In the genomic region with DNA sequence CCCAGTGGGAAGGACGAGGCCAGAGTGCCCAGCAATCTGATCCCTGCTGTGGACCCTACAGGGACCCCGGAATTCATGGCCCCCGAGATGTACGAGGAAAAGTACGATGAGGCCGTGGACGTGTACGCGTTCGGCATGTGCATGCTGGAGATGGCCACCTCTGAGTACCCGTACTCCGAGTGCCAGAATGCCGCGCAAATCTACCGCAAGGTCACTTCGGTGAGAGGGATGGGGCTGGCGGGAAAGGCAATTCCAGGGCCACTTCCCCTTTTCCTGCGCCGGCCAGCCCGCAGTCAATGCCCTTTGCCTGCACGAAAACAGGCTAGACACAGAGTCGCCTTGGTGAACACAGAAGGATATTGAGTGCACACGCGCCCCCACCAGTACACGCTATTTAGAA, we compare ENCODE assay signal across 22 cellular contexts. TPM values are rescaled to one million over a fixed set of nuclear protein-coding genes. Genes with fewer than 3 reads are reported as not detected.
A peak's percentile ranks its signal among the peaks of the same experiment; 100 is the strongest.
DNase-seq lines count a peak whose midpoint lies in the region; ATAC-seq, FAIRE-seq and TF ChIP-seq lines count a peak whose summit lies in the region.
"Had no signal": no experiment of that assay in that cellular context is flagged by ENCODE, and none has a peak within 500 bp of the region (broad histone marks: within the 10 kb centered on the region; RNA-seq: fewer than 3 reads in every experiment).

No MANE protein-coding gene starts in this region.

- H3K27me3 ChIP-seq in K562 (ENCODE audit: control insufficient read depth in 2 of 2, insufficient read depth in 2 of 2, low read length in 2 of 2) (no peaks in the 10 kb centered on the region), skeletal muscle satellite cell (ENCODE audit: control insufficient read depth, insufficient read depth, low read length) (peaks cover 48% of the 10 kb centered on the region)

- no peak for TF ChIP-seq EP300 in K562 (IDR thresholded peaks at IDR 0.05; ENCODE audit: low read length)

- H3K9me1 ChIP-seq in K562 (ENCODE audit: control insufficient read depth, insufficient read depth, low read length), result no peaks in the 10 kb centered on the region

- H3K9ac ChIP-seq in K562 (ENCODE audit: insufficient read depth in 1 of 2, low read depth in 2 of 2, low read length in 2 of 2) (no peak overlapping the region), skeletal muscle satellite cell (ENCODE audit: low read depth, low read length) (no peak overlapping the region)
- H3K9ac ChIP-seq: BLaER1 had no signal

- 95% methylated on average over 24 of the region's 25 CpGs for WGBS in K562 (ENCODE audit: insufficient coverage, low coverage, missing lambda C conversion rate)

- H4K20me1 ChIP-seq in K562 (replicated peaks; ENCODE audit: control insufficient read depth, insufficient read depth, low read length), result no peaks in the 10 kb centered on the region

- H3K36me3 ChIP-seq in K562 (ENCODE audit: control insufficient read depth, insufficient read depth, low read length) (peaks cover 72% of the 10 kb centered on the region), skeletal muscle satellite cell (ENCODE audit: insufficient read depth, low read length) (peaks cover 19% of the 10 kb centered on the region)

- peak; percentile 22 for DNase-seq in SIG-M5 treated with dmso at 0.1 percent for 504 hours (lab: John Stamatoyannopoulos, UW; ENCODE audit: unreplicated experiment)
- DNase-seq in SIG-M5 (lab: John Stamatoyannopoulos, UW), result no peak
- DNase-seq in K562 (ENCODE audit: extremely low read depth in 1 of 4, low spot score in 3 of 4), result no peak
- DNase-seq in effector CD4-positive, alpha-beta T cell, result no peak
- DNase-seq: 8988T; activated CD4-positive, alpha-beta T cell treated with anti-CD3 and anti-CD28 coated beads for 36 hours; activated CD8-positive, alpha-beta memory T cell treated with anti-CD3 and anti-CD28 coated beads, Interleukin-2, amount 10 ng/mL, durations not matched to agents 7 days and 5 days; activated effector memory CD4-positive, alpha-beta T cell treated with anti-CD3 and anti-CD28 coated beads, Interleukin-2, amount 50 U/mL, for 16 hours; amniotic stem cell; central memory CD4-positive, alpha-beta T cell; NCI-H1417 treated with DMSO at 0.1 percent for 48 hours; NCI-H2171; nephron progenitor cell; psoas muscle; tibial artery had no signal

- FAIRE-seq in K562 (lab: Jason Lieb, UNC), result no peak
- FAIRE-seq: keratinocyte had no signal

- no peak overlapping the region for H2AFZ ChIP-seq in K562 (ENCODE audit: low read depth, low read length)
- H2AFZ ChIP-seq: GM23338, hepatocyte had no signal

- H3K9me3 ChIP-seq in K562 (replicated peaks; ENCODE audit: control insufficient read depth, insufficient read depth, low read depth, low read length), result no peaks in the 10 kb centered on the region
- no peaks in the 10 kb centered on the region for H3K9me3 ChIP-seq in skeletal muscle satellite cell (replicated peaks; ENCODE audit: low read length)
- H3K9me3 ChIP-seq: psoas muscle, tibial artery had no signal

- in situ Hi-C loops in K562 (cut with MboI), result no loop called here

- TF ChIP-seq POLR2A in K562 (conservative IDR thresholded peaks at IDR 0.05), result no peak

- H3K4me1 ChIP-seq in K562 (replicated peaks in 1 of 2; ENCODE audit: control insufficient read depth in 2 of 2, insufficient read depth in 2 of 2, low read length in 2 of 2) (peaks cover 17 to 68% of the 10 kb centered on the region in 2 experiments; a peak in 4 of 5 replicates), skeletal muscle satellite cell (ENCODE audit: control insufficient read depth, insufficient read depth, low read length) (peaks cover 50% of the 10 kb centered on the region)
- H3K4me1 ChIP-seq: psoas muscle had no signal

- ATAC-seq in K562 (no peak), HG03139 (IDR thresholded peaks at IDR 0.05; ENCODE audit: unreplicated experiment) (no peak)
- ATAC-seq: activated CD4-positive, alpha-beta T cell treated with anti-CD3 and anti-CD28 coated beads for 36 hours; activated CD8-positive, alpha-beta memory T cell treated with anti-CD3 and anti-CD28 coated beads, Interleukin-2, amount 10 ng/mL, durations not matched to agents 7 days and 5 days; GM23338 had no signal

- no peak overlapping the region for H3K27ac ChIP-seq in K562 (ENCODE audit: extremely low read depth, low read depth, low read length)
- H3K27ac ChIP-seq: BLaER1, hepatocyte, psoas muscle, tibial artery had no signal

- H3K4me2 ChIP-seq in K562 (ENCODE audit: insufficient read depth, low read length), result no peak overlapping the region
- H3K4me2 ChIP-seq in skeletal muscle satellite cell (ENCODE audit: low read length), result peak overlapping the region; percentile 93
- H3K4me2 ChIP-seq: BLaER1, GM23338, hepatocyte had no signal

- peaks cover 33% of the 10 kb centered on the region for H3K79me2 ChIP-seq in K562 (ENCODE audit: control insufficient read depth, insufficient read depth, low read length)
- H3K79me2 ChIP-seq: hepatocyte had no signal

- intact Hi-C loops in K562 (cut with micrococcal nuclease), result no loop called here

- POLR2A ChIA-PET in K562 (lab: Yijun Ruan, JAX), result interaction anchor here (5.2 kb wide), 1 partner anchor 12 kb away, joined by 47 read pairs; a partner anchor contains a TSS

- TF ChIP-seq RAD21 in K562 (CRISPR knock-in tag; conservative IDR thresholded peaks at IDR 0.05 in 1 of 2, IDR thresholded peaks at IDR 0.05 in 1 of 2), result no peak

- BruUV-seq in K562 (replicated peaks; lab: Mats Ljungman, UMichigan), result no TSS peak

- no peak for TF ChIP-seq CTCF in K562 (IDR thresholded peaks at IDR 0.05 in 2 of 3, conservative IDR thresholded peaks at IDR 0.05 in 1 of 3; ENCODE audit: insufficient read depth in 2 of 3, low read depth in 1 of 3, low read length in 3 of 3)

- CTCF ChIA-PET in K562 (lab: Yijun Ruan, JAX; ENCODE audit: low intra/inter-chr PET ratio), result interaction anchor here (0.5 kb wide), 1 partner anchor 55 kb away, joined by 3 read pairs; no protein-coding TSS in a partner anchor

- no peak overlapping the region for H3K4me3 ChIP-seq in K562
- H3K4me3 ChIP-seq in skeletal muscle satellite cell (ENCODE audit: low read length), result no peak overlapping the region
- H3K4me3 ChIP-seq: BLaER1, GM23338, hepatocyte, psoas muscle, tibial artery had no signal

RNA-seq across cellular contexts. Expression of a gene that starts 4.0 kb away (rescaled TPM):
- 56.6 and 102 TPM in 2 replicates for total RNA-seq in K562 (2011; cell fraction: chromatin; rRNA removed; ENCODE audit: low replicate concordance)
- total RNA-seq in K562 (2011; cell fraction: nucleolus; rRNA removed), result 38.3 and 45.0 TPM in 2 replicates
- 42.1 and 65.4 TPM in 2 replicates for total RNA-seq in K562 (2011; cell fraction: nucleoplasm; rRNA removed)
- 4.5 and 5.8 TPM in 2 replicates for total RNA-seq in K562 (2014; rRNA removed)
- total RNA-seq in K562 (2014; rRNA removed; fragmentation: Illumina TruSeq; extraction: Trizol), result 2.0 and 2.6 TPM in 2 replicates
- 2.7 and 4.4 TPM in 2 replicates for total RNA-seq in K562 (2015; rRNA removed; fragmentation: Illumina TruSeq; extraction: Trizol)
- total RNA-seq in K562 (2021), result 21.1 and 25.8 TPM in 2 replicates
- polyA plus RNA-seq in K562 (2011; rRNA removed), result 4.8 and 8.1 TPM in 2 replicates
- 4.4 and 6.6 TPM in 2 replicates for polyA plus RNA-seq in K562 (2011; cell fraction: cytosol; rRNA removed)
- 30.5 and 60.6 TPM in 2 replicates for polyA plus RNA-seq in K562 (2011; cell fraction: nucleus; rRNA removed)
- polyA plus RNA-seq in K562 (2012), result 10.1 and 14.7 TPM in 2 replicates
- 11.8 and 15.2 TPM in 2 replicates for polyA plus RNA-seq in K562 (2014; fragmentation: Illumina TruSeq; extraction: Trizol)
- polyA plus RNA-seq in K562 (2014; fragmentation: Nextera tagmentation; extraction: Ambion mirVana), result under 1 TPM; 0.32 to 0.38 TPM
- polyA plus RNA-seq in K562 (2014; rRNA removed), result 15.8 and 17.7 TPM in 2 replicates
- 2.3 and 3.2 TPM in 2 replicates for polyA minus RNA-seq in K562 (2011; rRNA and poly(A)+ RNA removed)
- 9.8 and 11.6 TPM in 2 replicates for polyA minus RNA-seq in K562 (2011; cell fraction: cytosol; rRNA and poly(A)+ RNA removed)
- polyA minus RNA-seq in K562 (2011; cell fraction: nucleus; rRNA and poly(A)+ RNA removed), result 15.8 and 18.0 TPM in 2 replicates
- total RNA-seq in skeletal muscle satellite cell (2012; rRNA removed), result 0.76 and 2.0 TPM in 2 replicates

RNA-seq across cellular contexts. Expression of a gene that starts 11.1 kb away (rescaled TPM):
- total RNA-seq in K562 (2011; cell fraction: chromatin; rRNA removed; ENCODE audit: low replicate concordance), result 87.9 and 145 TPM in 2 replicates
- total RNA-seq in K562 (2011; cell fraction: nucleolus; rRNA removed), result 135 and 143 TPM in 2 replicates
- 133 and 158 TPM in 2 replicates for total RNA-seq in K562 (2011; cell fraction: nucleoplasm; rRNA removed)
- total RNA-seq in K562 (2014; rRNA removed) (131 and 139 TPM in 2 replicates), K562 (2014; rRNA removed; fragmentation: Illumina TruSeq; extraction: Trizol) (132 and 148 TPM in 2 replicates), K562 (2015; rRNA removed; fragmentation: Illumina TruSeq; extraction: Trizol) (123 and 130 TPM in 2 replicates), K562 (2021) (131 TPM in 2 replicates)
- polyA plus RNA-seq in K562 (2011; rRNA removed) (210 and 280 TPM in 2 replicates), K562 (2014; fragmentation: Illumina TruSeq; extraction: Trizol) (203 and 223 TPM in 2 replicates), K562 (2014; fragmentation: Nextera tagmentation; extraction: Ambion mirVana) (100 to 1,000 TPM; 292 to 352 TPM), K562 (2014; rRNA removed) (178 and 180 TPM in 2 replicates)
- 205 and 306 TPM in 2 replicates for polyA plus RNA-seq in K562 (2011; cell fraction: cytosol; rRNA removed)
- polyA plus RNA-seq in K562 (2011; cell fraction: nucleus; rRNA removed), result 128 and 165 TPM in 2 replicates
- polyA plus RNA-seq in K562 (2012), result 111 and 130 TPM in 2 replicates
- polyA minus RNA-seq in K562 (2011; rRNA and poly(A)+ RNA removed), result 65.7 and 110 TPM in 2 replicates
- 31.2 and 49.0 TPM in 2 replicates for polyA minus RNA-seq in K562 (2011; cell fraction: cytosol; rRNA and poly(A)+ RNA removed)
- 47.7 and 60.9 TPM in 2 replicates for polyA minus RNA-seq in K562 (2011; cell fraction: nucleus; rRNA and poly(A)+ RNA removed)
- 73.3 and 78.2 TPM in 2 replicates for total RNA-seq in skeletal muscle satellite cell (2012; rRNA removed)

RNA-seq across cellular contexts. Expression of a gene that starts 14.1 kb away (rescaled TPM):
- 15.4 and 24.3 TPM in 2 replicates for total RNA-seq in K562 (2011; cell fraction: chromatin; rRNA removed; ENCODE audit: low replicate concordance)
- total RNA-seq in K562 (2011; cell fraction: nucleolus; rRNA removed), result 23.4 and 24.0 TPM in 2 replicates
- total RNA-seq in K562 (2011; cell fraction: nucleoplasm; rRNA removed), result 23.2 and 30.9 TPM in 2 replicates
- total RNA-seq in K562 (2014; rRNA removed), result 49.6 and 67.7 TPM in 2 replicates
- total RNA-seq in K562 (2014; rRNA removed; fragmentation: Illumina TruSeq; extraction: Trizol), result 50.0 and 52.5 TPM in 2 replicates
- total RNA-seq in K562 (2015; rRNA removed; fragmentation: Illumina TruSeq; extraction: Trizol), result 60.9 and 65.9 TPM in 2 replicates
- 53.4 and 56.3 TPM in 2 replicates for total RNA-seq in K562 (2021)
- polyA plus RNA-seq in K562 (2011; rRNA removed), result 36.6 and 69.9 TPM in 2 replicates
- 53.2 and 109 TPM in 2 replicates for polyA plus RNA-seq in K562 (2011; cell fraction: cytosol; rRNA removed)
- polyA plus RNA-seq in K562 (2011; cell fraction: nucleus; rRNA removed), result 22.7 and 31.7 TPM in 2 replicates
- 37.9 and 76.7 TPM in 2 replicates for polyA plus RNA-seq in K562 (2012)
- polyA plus RNA-seq in K562 (2014; fragmentation: Illumina TruSeq; extraction: Trizol), result 74.9 and 76.1 TPM in 2 replicates
- polyA plus RNA-seq in K562 (2014; fragmentation: Nextera tagmentation; extraction: Ambion mirVana), result 100 to 1,000 TPM; 113 to 153 TPM
- polyA plus RNA-seq in K562 (2014; rRNA removed), result 61.4 and 74.4 TPM in 2 replicates
- polyA minus RNA-seq in K562 (2011; rRNA and poly(A)+ RNA removed), result 16.6 and 31.2 TPM in 2 replicates
- polyA minus RNA-seq in K562 (2011; cell fraction: cytosol; rRNA and poly(A)+ RNA removed), result 5.0 and 19.4 TPM in 2 replicates
- polyA minus RNA-seq in K562 (2011; cell fraction: nucleus; rRNA and poly(A)+ RNA removed), result 9.8 and 16.0 TPM in 2 replicates
- total RNA-seq in skeletal muscle satellite cell (2012; rRNA removed), result 53.2 and 55.9 TPM in 2 replicates

RNA-seq across cellular contexts. Expression of a gene that starts 14.3 kb away (rescaled TPM):
- total RNA-seq in K562 (2011; cell fraction: chromatin; rRNA removed; ENCODE audit: low replicate concordance), result 0.30 and 0.32 TPM in 2 replicates
- not detected in 2 replicates for total RNA-seq in K562 (2011; cell fraction: nucleolus; rRNA removed)
- total RNA-seq in K562 (2011; cell fraction: nucleoplasm; rRNA removed), result not detected in 2 replicates
- total RNA-seq in K562 (2014; rRNA removed) (0.20 and 0.54 TPM in 2 replicates), K562 (2014; rRNA removed; fragmentation: Illumina TruSeq; extraction: Trizol) (0.22 and 0.57 TPM in 2 replicates), K562 (2015; rRNA removed; fragmentation: Illumina TruSeq; extraction: Trizol) (0.23 TPM in 1 of 2 replicates, not detected in the other), K562 (2021) (0.20 TPM in 1 of 2 replicates, not detected in the other)
- polyA plus RNA-seq in K562 (2011; rRNA removed) (0.22 and 0.59 TPM in 2 replicates), K562 (2014; fragmentation: Illumina TruSeq; extraction: Trizol) (0.27 and 0.48 TPM in 2 replicates), K562 (2014; fragmentation: Nextera tagmentation; extraction: Ambion mirVana) (under 1 TPM; 0.74 to 0.86 TPM), K562 (2014; rRNA removed) (0.07 and 0.12 TPM in 2 replicates)
- 0.04 and 0.15 TPM in 2 replicates for polyA plus RNA-seq in K562 (2011; cell fraction: cytosol; rRNA removed)
- polyA plus RNA-seq in K562 (2011; cell fraction: nucleus; rRNA removed), result not detected in 2 replicates
- 0.70 and 1.0 TPM in 2 replicates for polyA plus RNA-seq in K562 (2012)
- 0.32 TPM in 1 of 2 replicates, not detected in the other for polyA minus RNA-seq in K562 (2011; rRNA and poly(A)+ RNA removed)
- polyA minus RNA-seq in K562 (2011; cell fraction: cytosol; rRNA and poly(A)+ RNA removed), result not detected in 2 replicates
- polyA minus RNA-seq in K562 (2011; cell fraction: nucleus; rRNA and poly(A)+ RNA removed), result not detected in 2 replicates
- total RNA-seq in skeletal muscle satellite cell (2012; rRNA removed), result under 0.01 TPM in 1 of 2 replicates, not detected in the other
- total RNA-seq: activated CD4-positive, alpha-beta T cell treated with anti-CD3 and anti-CD28 coated beads for 36 hours; activated CD8-positive, alpha-beta memory T cell treated with anti-CD3 and anti-CD28 coated beads, Interleukin-2, amount 10 ng/mL, durations not matched to agents 7 days and 5 days; endodermal cell; GM23338 had no signal
- polyA plus RNA-seq: keratinocyte had no signal

RNA-seq across cellular contexts. Expression of a gene that starts 23.3 kb away (rescaled TPM):
- total RNA-seq in K562 (2011; cell fraction: chromatin; rRNA removed; ENCODE audit: low replicate concordance), result not detected in 2 replicates
- total RNA-seq in K562 (2011; cell fraction: nucleolus; rRNA removed), result not detected in 2 replicates
- not detected in 2 replicates for total RNA-seq in K562 (2011; cell fraction: nucleoplasm; rRNA removed)
- total RNA-seq in K562 (2014; rRNA removed) (not detected in 2 replicates), K562 (2014; rRNA removed; fragmentation: Illumina TruSeq; extraction: Trizol) (not detected in 2 replicates), K562 (2015; rRNA removed; fragmentation: Illumina TruSeq; extraction: Trizol) (not detected in 2 replicates), K562 (2021) (not detected in 2 replicates)
- polyA plus RNA-seq in K562 (2011; rRNA removed) (not detected in 2 replicates), K562 (2014; fragmentation: Illumina TruSeq; extraction: Trizol) (not detected in 2 replicates), K562 (2014; fragmentation: Nextera tagmentation; extraction: Ambion mirVana) (not detected), K562 (2014; rRNA removed) (not detected in 2 replicates)
- not detected in 2 replicates for polyA plus RNA-seq in K562 (2011; cell fraction: cytosol; rRNA removed)
- not detected in 2 replicates for polyA plus RNA-seq in K562 (2011; cell fraction: nucleus; rRNA removed)
- polyA plus RNA-seq in K562 (2012), result not detected in 2 replicates
- polyA minus RNA-seq in K562 (2011; rRNA and poly(A)+ RNA removed), result not detected in 2 replicates
- polyA minus RNA-seq in K562 (2011; cell fraction: cytosol; rRNA and poly(A)+ RNA removed), result not detected in 2 replicates
- polyA minus RNA-seq in K562 (2011; cell fraction: nucleus; rRNA and poly(A)+ RNA removed), result not detected in 2 replicates
- 1.5 TPM in 1 of 2 replicates, not detected in the other for total RNA-seq in skeletal muscle satellite cell (2012; rRNA removed)
- total RNA-seq: activated CD4-positive, alpha-beta T cell treated with anti-CD3 and anti-CD28 coated beads for 36 hours; activated CD8-positive, alpha-beta memory T cell treated with anti-CD3 and anti-CD28 coated beads, Interleukin-2, amount 10 ng/mL, durations not matched to agents 7 days and 5 days had no signal
- polyA plus RNA-seq: keratinocyte had no signal
